Comparison of ENCODE assay signal across 1 cellular context in genomic region chr19:49453013-49453756, GRCh38.
A peak's percentile ranks its signal among the peaks of the same experiment; 100 is the strongest.
TF ChIP-seq lines count a peak whose summit lies in the region.

TSS of gene ALDH16A1 (plus strand) at chr19:49453225. CDS start at chr19:49453332, 107 bp downstream.

TF ChIP-seq in K562, 482 proteins besides CTCF, POLR2A, EP300 and RAD21 (continued from another document and continues in another):
- TF ChIP-seq ZBTB7A (IDR thresholded peaks at IDR 0.05; ENCODE audit: borderline replicate concordance, control insufficient read depth, low read depth, low read length): no peak
- TF ChIP-seq ZNF449 (CRISPR knock-in tag; IDR thresholded peaks at IDR 0.05): no peak
- TF ChIP-seq CAMTA2 (CRISPR knock-in tag; conservative IDR thresholded peaks at IDR 0.05): no peak
- no peak for TF ChIP-seq CHAMP1 (IDR thresholded peaks at IDR 0.05)
- peak; percentile 67; the same call in 1 of the 2 replicates for TF ChIP-seq MYC (IDR thresholded peaks at IDR 0.05; ENCODE audit: low read depth, low read length)
- no peak for TF ChIP-seq MYC (CRISPR knock-in tag; IDR thresholded peaks at IDR 0.05; ENCODE audit: borderline replicate concordance, low read depth)
- no peak for TF ChIP-seq HMGXB4 (CRISPR knock-in tag; IDR thresholded peaks at IDR 0.05)
- TF ChIP-seq GABPA (tag; conservative IDR thresholded peaks at IDR 0.05; ENCODE audit: low read depth): no peak; the same call in 1 of the 2 replicates
- no peak for TF ChIP-seq SMARCA4 (IDR thresholded peaks at IDR 0.05)
- TF ChIP-seq SRSF9 (IDR thresholded peaks at IDR 0.05; ENCODE audit: borderline replicate concordance, low read depth, low read length): no peak
- no peak for TF ChIP-seq NFXL1 (CRISPR knock-in tag; IDR thresholded peaks at IDR 0.05)
- TF ChIP-seq KLF16 (IDR thresholded peaks at IDR 0.05): no peak
- TF ChIP-seq SOX6 (IDR thresholded peaks at IDR 0.05): 0 out of 2 replicates have a peak, but pooled peaks have one; percentile 27
- no peak for TF ChIP-seq ETS2 (tag; IDR thresholded peaks at IDR 0.05; ENCODE audit: borderline replicate concordance, poor library complexity, severe bottlenecking)
- peak; percentile 42; the same call in 1 of the 2 replicates for TF ChIP-seq E2F3 (CRISPR knock-in tag; IDR thresholded peaks at IDR 0.05)
- TF ChIP-seq ZFX (CRISPR knock-in tag; IDR thresholded peaks at IDR 0.05): peak; percentile 83
- TF ChIP-seq ZNF511 (CRISPR knock-in tag; IDR thresholded peaks at IDR 0.05): peak; percentile 75; the same call in 1 of the 2 replicates
- TF ChIP-seq TSHZ1 (CRISPR knock-in tag; IDR thresholded peaks at IDR 0.05): no peak
- peak; percentile 74; the same call in 1 of the 2 replicates for TF ChIP-seq KLF13 (tag; IDR thresholded peaks at IDR 0.05; ENCODE audit: borderline replicate concordance, low read depth)
- peak in 1 of 2 experiments; percentile 48; a peak in 1 of 4 replicates for TF ChIP-seq SRF (CRISPR knock-in tag; IDR thresholded peaks at IDR 0.05)
- TF ChIP-seq POLR3G (IDR thresholded peaks at IDR 0.05; ENCODE audit: extremely low read depth, insufficient read length, insufficient replicate concordance): no peak
- no peak for TF ChIP-seq HNRNPK (IDR thresholded peaks at IDR 0.05; ENCODE audit: low read depth, low read length, poor library complexity, severe bottlenecking)
- peak in 1 of 2 experiments; percentile 79; a peak in 1 of 4 replicates for TF ChIP-seq TEAD1 (CRISPR knock-in tag; IDR thresholded peaks at IDR 0.05)
- TF ChIP-seq DDX20 (tag; IDR thresholded peaks at IDR 0.05; ENCODE audit: low read depth): no peak
- TF ChIP-seq SRSF1 (IDR thresholded peaks at IDR 0.05; ENCODE audit: low read depth, low read length): no peak
- TF ChIP-seq C11orf30 (IDR thresholded peaks at IDR 0.05; ENCODE audit: low read depth): peak; percentile 70
- no peak for TF ChIP-seq BCOR (IDR thresholded peaks at IDR 0.05)
- TF ChIP-seq ZNF778 (CRISPR knock-in tag; IDR thresholded peaks at IDR 0.05): no peak
- no peak for TF ChIP-seq JUNB (CRISPR knock-in tag; conservative IDR thresholded peaks at IDR 0.05)
- peak; percentile 95 for TF ChIP-seq NFRKB (IDR thresholded peaks at IDR 0.05; ENCODE audit: low read depth)
- peak; percentile 79 for TF ChIP-seq MAX (CRISPR knock-in tag; IDR thresholded peaks at IDR 0.05)
- TF ChIP-seq SRSF3 (IDR thresholded peaks at IDR 0.05; ENCODE audit: insufficient read depth, low read length): no peak
- TF ChIP-seq CCNT2 (IDR thresholded peaks at IDR 0.05; ENCODE audit: borderline replicate concordance, extremely low read depth, insufficient read length, low read depth, low read length): no peak
- TF ChIP-seq ARID2 (IDR thresholded peaks at IDR 0.05): no peak
- TF ChIP-seq STAG1 (CRISPR knock-in tag; IDR thresholded peaks at IDR 0.05; ENCODE audit: borderline replicate concordance): no peak
- TF ChIP-seq NUFIP1 (IDR thresholded peaks at IDR 0.05; ENCODE audit: partially characterized antibody): no peak
- peak in 1 of 2 experiments; percentile 59; a peak in 1 of 4 replicates for TF ChIP-seq ARNT (IDR thresholded peaks at IDR 0.05)
- no peak for TF ChIP-seq HMG20B (CRISPR knock-in tag; IDR thresholded peaks at IDR 0.05)
- TF ChIP-seq TAF9B (IDR thresholded peaks at IDR 0.05; ENCODE audit: partially characterized antibody): peak; percentile 89
- TF ChIP-seq LEF1 (IDR thresholded peaks at IDR 0.05): no peak
- TF ChIP-seq ZBED1 (IDR thresholded peaks at IDR 0.05): 0 out of 2 replicates have a peak, but pooled peaks have one; percentile 49
- no peak for TF ChIP-seq ZC3H11A (IDR thresholded peaks at IDR 0.05; ENCODE audit: low read depth, low read length)
- TF ChIP-seq MYNN (IDR thresholded peaks at IDR 0.05): no peak
- no peak for TF ChIP-seq MYNN (CRISPR knock-in tag; IDR thresholded peaks at IDR 0.05)
- no peak for TF ChIP-seq IRF9 (tag; IDR thresholded peaks at IDR 0.05)
- no peak for TF ChIP-seq AFF4 (CRISPR knock-in tag; IDR thresholded peaks at IDR 0.05)
- no peak for TF ChIP-seq COPS2 (conservative IDR thresholded peaks at IDR 0.05)
- no peak for TF ChIP-seq CC2D1A (IDR thresholded peaks at IDR 0.05)
- no peak for TF ChIP-seq ELK3 (CRISPR knock-in tag; IDR thresholded peaks at IDR 0.05)
- no peak for TF ChIP-seq ZNF232 (CRISPR knock-in tag; IDR thresholded peaks at IDR 0.05)
- TF ChIP-seq PHB (CRISPR knock-in tag; IDR thresholded peaks at IDR 0.05): 0 out of 2 replicates have a peak, but pooled peaks have one; percentile 33
- no peak for TF ChIP-seq NR3C1 (CRISPR knock-in tag; IDR thresholded peaks at IDR 0.05)
- TF ChIP-seq ZNF184 (CRISPR knock-in tag; IDR thresholded peaks at IDR 0.05): no peak
- no peak for TF ChIP-seq NR2F6 (CRISPR knock-in tag; IDR thresholded peaks at IDR 0.05)
- TF ChIP-seq HES1 (IDR thresholded peaks at IDR 0.05; ENCODE audit: low read depth): no peak
